22 cellular contexts compared by ENCODE assay signal in the genomic region with DNA sequence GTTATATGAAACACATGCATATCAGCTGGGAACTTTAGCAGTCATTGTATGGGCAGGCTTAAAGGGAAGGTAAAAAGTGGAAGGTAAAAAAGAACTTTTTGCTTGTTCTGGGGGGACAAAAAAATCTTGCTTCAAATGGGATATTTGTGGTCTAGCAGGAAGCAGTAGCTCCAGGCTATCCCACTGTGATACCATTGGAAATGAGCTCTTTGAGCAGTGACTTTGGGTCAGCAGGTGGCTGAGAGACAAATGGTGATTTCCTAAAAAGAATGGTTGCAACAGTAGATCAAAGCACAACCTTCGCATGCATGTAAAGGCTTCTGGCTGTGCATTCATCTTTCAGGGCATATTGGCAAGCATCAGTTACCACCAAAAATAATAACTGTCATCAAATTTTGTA.
DNase-seq lines count a peak whose midpoint lies in the region; ATAC-seq and TF ChIP-seq lines count a peak whose summit lies in the region.
"Had no signal": no experiment of that assay in that cellular context is flagged by ENCODE, and none has a peak within 500 bp of the region (broad histone marks: within the 10 kb centered on the region; RNA-seq: fewer than 3 reads in every experiment).

No MANE protein-coding gene starts in this region.

- no peak overlapping the region; the same call in 1 of the 2 replicates for H3K27ac ChIP-seq in GM23338 (ENCODE audit: low read depth)
- no peak overlapping the region for H3K27ac ChIP-seq in suprapubic skin
- H3K27ac ChIP-seq: A549; BLaER1 treated with 17β-estradiol and CSF1 and Interleukin-3, amounts not matched to agents 10 nM and 100 nM had no signal

- TF ChIP-seq CTCF in GM23338 (conservative IDR thresholded peaks at IDR 0.05; ENCODE audit: low read depth in 2 of 2) = no peak
- no peak for TF ChIP-seq CTCF in WTC11 (IDR thresholded peaks at IDR 0.05)
- TF ChIP-seq CTCF in glutamatergic neuron (IDR thresholded peaks at IDR 0.05; ENCODE audit: partially characterized antibody, unreplicated experiment) = no peak
- TF ChIP-seq CTCF in suprapubic skin (IDR thresholded peaks at IDR 0.05) = no peak
- no peak for TF ChIP-seq CTCF in progenitor cell of endocrine pancreas (IDR thresholded peaks at IDR 0.05; ENCODE audit: unreplicated experiment)

- peaks cover 17% of the 10 kb centered on the region for H3K4me1 Mint-ChIP-seq in GM23338
- H3K4me1 Mint-ChIP-seq in WTC11 = peaks cover 23% of the 10 kb centered on the region
- H3K4me1 Mint-ChIP-seq in glutamatergic neuron (ENCODE audit: low read depth, unreplicated experiment) = peaks cover 10% of the 10 kb centered on the region
- H3K4me1 Mint-ChIP-seq in progenitor cell of endocrine pancreas (ENCODE audit: low read depth) = no peaks in the 10 kb centered on the region
- H3K4me1 Mint-ChIP-seq: CD14-positive monocyte; CD8-positive, alpha-beta memory T cell had no signal

- no peaks in the 10 kb centered on the region for H3K9me3 ChIP-seq in suprapubic skin
- H3K9me3 ChIP-seq: A549, BE2C had no signal

- peak overlapping the region; percentile 50; the same call in 1 of the 2 replicates for H3K4me2 ChIP-seq in GM23338
- H3K4me2 ChIP-seq: A549; BLaER1 treated with 17β-estradiol and CSF1 and Interleukin-3, amounts not matched to agents 10 nM and 100 nM had no signal

- ATAC-seq in GM23338 = peak; percentile 54; the same call in 2 of the 3 replicates
- ATAC-seq in WTC11 = peak; percentile 63
- ATAC-seq in GM21515 (IDR thresholded peaks at IDR 0.05; ENCODE audit: unreplicated experiment) = no peak
- ATAC-seq: A549, HCT116 had no signal

- H2AFZ ChIP-seq in GM23338 = no peak overlapping the region

- H3K4me1 ChIP-seq in GM23338 (ENCODE audit: insufficient read depth) (no peaks in the 10 kb centered on the region), suprapubic skin (no peaks in the 10 kb centered on the region)
- H3K4me1 ChIP-seq: BE2C; BLaER1 treated with 17β-estradiol and CSF1 and Interleukin-3, amounts not matched to agents 10 nM and 100 nM had no signal

- H3K9me2 ChIP-seq in GM23338 (ENCODE audit: insufficient read depth) = no peaks in the 10 kb centered on the region

- H3K36me3 Mint-ChIP-seq in GM23338 (ENCODE audit: low read depth) (no peaks in the 10 kb centered on the region), WTC11 (peaks cover 5% of the 10 kb centered on the region; the same call in 1 of the 2 replicates), glutamatergic neuron (ENCODE audit: unreplicated experiment) (peaks cover 5% of the 10 kb centered on the region), progenitor cell of endocrine pancreas (ENCODE audit: insufficient read depth) (peaks cover 10% of the 10 kb centered on the region)

- H3K36me3 ChIP-seq in GM23338 (ENCODE audit: insufficient read depth) (no peaks in the 10 kb centered on the region), suprapubic skin (no peaks in the 10 kb centered on the region)
- H3K36me3 ChIP-seq: BE2C; BLaER1 treated with 17β-estradiol and CSF1 and Interleukin-3, amounts not matched to agents 10 nM and 100 nM had no signal

- CTCF ChIA-PET in WTC11 (lab: Charles Lee) = no interaction called here

- no peak for TF ChIP-seq EP300 in suprapubic skin (IDR thresholded peaks at IDR 0.05)

- H3K27ac Mint-ChIP-seq in GM23338 (0 out of 2 replicates have a peak overlapping the region, but pooled peaks have one; percentile 31), WTC11 (no peak overlapping the region; the same call in 1 of the 2 replicates), glutamatergic neuron (ENCODE audit: unreplicated experiment) (peak overlapping the region; percentile 33), progenitor cell of endocrine pancreas (no peak overlapping the region)
- H3K27ac Mint-ChIP-seq: CD14-positive monocyte; CD4-positive, alpha-beta T cell; CD8-positive, alpha-beta memory T cell; H9 had no signal

- H3K9me3 Mint-ChIP-seq in GM23338 (no peaks in the 10 kb centered on the region), WTC11 (no peaks in the 10 kb centered on the region), glutamatergic neuron (ENCODE audit: unreplicated experiment) (peaks cover 2% of the 10 kb centered on the region), progenitor cell of endocrine pancreas (ENCODE audit: low read depth) (peaks cover 19% of the 10 kb centered on the region)
- H3K9me3 Mint-ChIP-seq: CD14-positive monocyte; CD4-positive, alpha-beta T cell; CD8-positive, alpha-beta memory T cell had no signal

- POLR2A ChIA-PET in WTC11 (lab: Charles Lee) = no interaction called here

- H4K20me1 ChIP-seq in GM23338 (replicated peaks; ENCODE audit: insufficient read depth) = no peaks in the 10 kb centered on the region
- H4K20me1 ChIP-seq: BLaER1 treated with 17β-estradiol and CSF1 and Interleukin-3, amounts not matched to agents 10 nM and 100 nM had no signal

- H3K4me3 Mint-ChIP-seq in GM23338 (no peak overlapping the region), WTC11 (no peak overlapping the region), glutamatergic neuron (ENCODE audit: unreplicated experiment) (no peak overlapping the region), progenitor cell of endocrine pancreas (ENCODE audit: low read depth) (no peak overlapping the region)
- H3K4me3 Mint-ChIP-seq: CD14-positive monocyte; CD4-positive, alpha-beta T cell; CD8-positive, alpha-beta memory T cell; H9 had no signal

- DNase-seq in GM23338 (ENCODE audit: low spot score) (peak; percentile 17), WTC11 (ENCODE audit: low spot score) (no peak), glutamatergic neuron (no peak), suprapubic skin (ENCODE audit: low spot score in 2 of 2) (no peak), progenitor cell of endocrine pancreas (ENCODE audit: low spot score, unreplicated experiment) (no peak)
- DNase-seq in NK-92 treated with Interleukin-12 subunit alpha and Interleukin-12 subunit beta, amount 100 ng/mL, for 24 hours (lab: John Stamatoyannopoulos, UW) = no peak
- DNase-seq: 8988T; ACHN; AML-193; BE2C; CD4-positive, alpha-beta T cell; CD8-positive, alpha-beta memory T cell; DMS 273 treated with DMSO at 0.1 percent for 48 hours; DMS79; EL; GF-D8; H9 had no signal

- TF ChIP-seq POLR2A in suprapubic skin (IDR thresholded peaks at IDR 0.05) = no peak

- H3K27me3 Mint-ChIP-seq in GM23338 (ENCODE audit: insufficient read depth, low read depth, poor library complexity) = no peaks in the 10 kb centered on the region
- H3K27me3 Mint-ChIP-seq in WTC11 (ENCODE audit: low read depth) = no peaks in the 10 kb centered on the region
- H3K27me3 Mint-ChIP-seq in glutamatergic neuron (ENCODE audit: unreplicated experiment) = no peaks in the 10 kb centered on the region
- H3K27me3 Mint-ChIP-seq in progenitor cell of endocrine pancreas = no peaks in the 10 kb centered on the region
- H3K27me3 Mint-ChIP-seq: CD4-positive, alpha-beta T cell; CD8-positive, alpha-beta memory T cell had no signal

- no peak overlapping the region for H3K4me3 ChIP-seq in GM23338
- H3K4me3 ChIP-seq in suprapubic skin = no peak overlapping the region
- H3K4me3 ChIP-seq: A549; BLaER1 treated with 17β-estradiol and CSF1 and Interleukin-3, amounts not matched to agents 10 nM and 100 nM had no signal

- 0 out of 2 replicates have a peak, but pooled peaks cover 3% of the 10 kb centered on the region for H3K79me2 ChIP-seq in GM23338 (replicated peaks; ENCODE audit: insufficient read depth)

- H3K27me3 ChIP-seq in GM23338 (ENCODE audit: insufficient read depth) (no peaks in the 10 kb centered on the region), suprapubic skin (no peaks in the 10 kb centered on the region)
- H3K27me3 ChIP-seq: BE2C had no signal

- WGBS in suprapubic skin = 77% methylated on average over 1 of the region's 1 CpG

- H3F3A ChIP-seq in GM23338 (replicated peaks; ENCODE audit: low read depth) = no peaks in the 10 kb centered on the region

TF ChIP-seq in GM23338, 12 proteins besides CTCF, POLR2A, EP300 and RAD21 (continues in another document):
- no peak for TF ChIP-seq CREB1 (CRISPR knock-in tag; IDR thresholded peaks at IDR 0.05; ENCODE audit: low read depth)
- no peak for TF ChIP-seq STAT1 (IDR thresholded peaks at IDR 0.05; ENCODE audit: unreplicated experiment)
- no peak for TF ChIP-seq ZNF114 (CRISPR knock-in tag; IDR thresholded peaks at IDR 0.05)
- no peak for TF ChIP-seq POLR2AphosphoS5 (IDR thresholded peaks at IDR 0.05; ENCODE audit: low read depth)
- TF ChIP-seq EZH2phosphoT487 (IDR thresholded peaks at IDR 0.05; ENCODE audit: unreplicated experiment) = no peak

TF ChIP-seq in WTC11, 78 proteins besides CTCF, POLR2A, EP300 and RAD21:
- TF ChIP-seq NR1H2 (CRISPR knock-in tag; IDR thresholded peaks at IDR 0.05) = no peak
- TF ChIP-seq, protein P1, sequence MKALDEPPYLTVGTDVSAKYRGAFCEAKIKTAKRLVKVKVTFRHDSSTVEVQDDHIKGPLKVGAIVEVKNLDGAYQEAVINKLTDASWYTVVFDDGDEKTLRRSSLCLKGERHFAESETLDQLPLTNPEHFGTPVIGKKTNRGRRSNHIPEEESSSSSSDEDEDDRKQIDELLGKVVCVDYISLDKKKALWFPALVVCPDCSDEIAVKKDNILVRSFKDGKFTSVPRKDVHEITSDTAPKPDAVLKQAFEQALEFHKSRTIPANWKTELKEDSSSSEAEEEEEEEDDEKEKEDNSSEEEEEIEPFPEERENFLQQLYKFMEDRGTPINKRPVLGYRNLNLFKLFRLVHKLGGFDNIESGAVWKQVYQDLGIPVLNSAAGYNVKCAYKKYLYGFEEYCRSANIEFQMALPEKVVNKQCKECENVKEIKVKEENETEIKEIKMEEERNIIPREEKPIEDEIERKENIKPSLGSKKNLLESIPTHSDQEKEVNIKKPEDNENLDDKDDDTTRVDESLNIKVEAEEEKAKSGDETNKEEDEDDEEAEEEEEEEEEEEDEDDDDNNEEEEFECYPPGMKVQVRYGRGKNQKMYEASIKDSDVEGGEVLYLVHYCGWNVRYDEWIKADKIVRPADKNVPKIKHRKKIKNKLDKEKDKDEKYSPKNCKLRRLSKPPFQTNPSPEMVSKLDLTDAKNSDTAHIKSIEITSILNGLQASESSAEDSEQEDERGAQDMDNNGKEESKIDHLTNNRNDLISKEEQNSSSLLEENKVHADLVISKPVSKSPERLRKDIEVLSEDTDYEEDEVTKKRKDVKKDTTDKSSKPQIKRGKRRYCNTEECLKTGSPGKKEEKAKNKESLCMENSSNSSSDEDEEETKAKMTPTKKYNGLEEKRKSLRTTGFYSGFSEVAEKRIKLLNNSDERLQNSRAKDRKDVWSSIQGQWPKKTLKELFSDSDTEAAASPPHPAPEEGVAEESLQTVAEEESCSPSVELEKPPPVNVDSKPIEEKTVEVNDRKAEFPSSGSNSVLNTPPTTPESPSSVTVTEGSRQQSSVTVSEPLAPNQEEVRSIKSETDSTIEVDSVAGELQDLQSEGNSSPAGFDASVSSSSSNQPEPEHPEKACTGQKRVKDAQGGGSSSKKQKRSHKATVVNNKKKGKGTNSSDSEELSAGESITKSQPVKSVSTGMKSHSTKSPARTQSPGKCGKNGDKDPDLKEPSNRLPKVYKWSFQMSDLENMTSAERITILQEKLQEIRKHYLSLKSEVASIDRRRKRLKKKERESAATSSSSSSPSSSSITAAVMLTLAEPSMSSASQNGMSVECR (CRISPR knock-in tag; IDR thresholded peaks at IDR 0.05; ENCODE audit: borderline replicate concordance) = no peak

Comparison
In these comparisons a context has a peak if more than half of its experiments do, and no peak if none do; other contexts are left out.
1. H3K27ac Mint-ChIP-seq: peak in GM23338 (single experiment) and glutamatergic neuron (single experiment); none in WTC11 (single experiment) and progenitor cell of endocrine pancreas (single experiment).